Comparison of ENCODE assay signal across 21 cellular contexts in genomic region chr6:46032112-46032998, GRCh38. TPM values are rescaled to one million over a fixed set of nuclear protein-coding genes. Genes with fewer than 3 reads are reported as not detected.
A peak's percentile ranks its signal among the peaks of the same experiment; 100 is the strongest.
DNase-seq lines count a peak whose midpoint lies in the region; TF ChIP-seq lines count a peak whose summit lies in the region.
"Had no signal": no experiment of that assay in that cellular context is flagged by ENCODE, and none has a peak within 500 bp of the region (broad histone marks: within the 10 kb centered on the region; RNA-seq: fewer than 3 reads in every experiment).

No MANE protein-coding gene starts in this region.

- peaks cover 11% of the 10 kb centered on the region for H3K4me1 Mint-ChIP-seq in MCF 10A (ENCODE audit: insufficient read depth, unreplicated experiment)

- CTCF ChIA-PET in MCF 10A (lab: Yijun Ruan, JAX): interaction anchor here (0.8 to 1.2 kb wide), 2 partner anchors 11 to 58 kb away, joined by 4 to 7 read pairs; no protein-coding TSS in a partner anchor

- H3K27me3 Mint-ChIP-seq in MCF 10A (ENCODE audit: insufficient read depth, unreplicated experiment): peaks cover 32% of the 10 kb centered on the region

- H3K4me1 ChIP-seq in breast epithelium: no peaks in the 10 kb centered on the region
- H3K4me1 ChIP-seq in ascending aorta: no peaks in the 10 kb centered on the region

- POLR2A ChIA-PET in MCF 10A (lab: Yijun Ruan, JAX): interaction anchor here (1.5 kb wide), 1 partner anchor 9 kb away, joined by 3 read pairs; no protein-coding TSS in a partner anchor

- no peak overlapping the region for H3K4me3 Mint-ChIP-seq in MCF 10A (ENCODE audit: unreplicated experiment)
- H3K4me3 Mint-ChIP-seq: HFFc6 had no signal

- intact Hi-C loops in MCF 10A (cut with micrococcal nuclease): no loop called here
- intact Hi-C loops in breast epithelium (cut with DNase I; ENCODE audit: low total_unique reads): no loop called here
- intact Hi-C loops in ascending aorta (cut with DNase I): no loop called here

- no peak for TF ChIP-seq POLR2A in breast epithelium (IDR thresholded peaks at IDR 0.05)

- H3K36me3 ChIP-seq in breast epithelium (no peaks in the 10 kb centered on the region), ascending aorta (no peaks in the 10 kb centered on the region)
- H3K36me3 ChIP-seq: MG63 had no signal

- H3K27ac Mint-ChIP-seq in MCF 10A (ENCODE audit: low read depth, unreplicated experiment): no peak overlapping the region
- H3K27ac Mint-ChIP-seq: HFFc6 had no signal

- no peak for TF ChIP-seq CTCF in MCF 10A (IDR thresholded peaks at IDR 0.05; ENCODE audit: unreplicated experiment)
- TF ChIP-seq CTCF in breast epithelium (IDR thresholded peaks at IDR 0.05): no peak
- no peak for TF ChIP-seq CTCF in ascending aorta (IDR thresholded peaks at IDR 0.05)

- no peak overlapping the region for H3K4me3 ChIP-seq in breast epithelium
- no peak overlapping the region for H3K4me3 ChIP-seq in ascending aorta
- H3K4me3 ChIP-seq: MG63, PC-9 had no signal

- H3K27ac ChIP-seq in breast epithelium: no peak overlapping the region
- no peak overlapping the region for H3K27ac ChIP-seq in ascending aorta
- H3K27ac ChIP-seq: KMS-11, PC-9 had no signal

- DNase-seq in MCF 10A (ENCODE audit: unreplicated experiment) (peak; percentile 61), breast epithelium (ENCODE audit: low spot score in 2 of 2) (no peak), astrocyte of the hippocampus (ENCODE audit: low read depth, low spot score) (peak; percentile 27), inferior parietal cortex (ENCODE audit: extremely low spot score) (peak; percentile 14), GDM1 (lab: John Stamatoyannopoulos, UW) (no peak), ascending aorta (ENCODE audit: low spot score in 2 of 2) (no peak), NCI-H1694 (lab: John Stamatoyannopoulos, UW) (no peak)
- DNase-seq in activated naive CD4-positive, alpha-beta T cell (lab: John Stamatoyannopoulos, UW): no peak
- DNase-seq: DND-41, GF-D8, HFFc6, MG63, NCI-H1417, NCI-H1930, NCI-H2171, NCI-H446 treated with DMSO at 0.1 percent for 48 hours, NCI-H774, PC-9, SK-N-SH had no signal

- no peaks in the 10 kb centered on the region for H3K36me3 Mint-ChIP-seq in MCF 10A (ENCODE audit: insufficient read depth, unreplicated experiment)

- no peaks in the 10 kb centered on the region for H3K9me3 Mint-ChIP-seq in MCF 10A (ENCODE audit: unreplicated experiment)
- H3K9me3 Mint-ChIP-seq: HFFc6 had no signal

- H3K27me3 ChIP-seq in breast epithelium (no peaks in the 10 kb centered on the region), ascending aorta (no peaks in the 10 kb centered on the region)
- H3K27me3 ChIP-seq: MG63 had no signal

- no TSS peak for BruUV-seq in MCF 10A (replicated peaks; lab: Mats Ljungman, UMichigan)

- no peaks in the 10 kb centered on the region for H3K9me3 ChIP-seq in breast epithelium
- no peaks in the 10 kb centered on the region for H3K9me3 ChIP-seq in ascending aorta
- H3K9me3 ChIP-seq: MG63, SK-N-SH had no signal

RNA-seq across cellular contexts. Expression of gene CLIC5, which starts 16.7 kb away (rescaled TPM):
- total RNA-seq in MCF 10A (2022): not detected in 2 replicates
- 1 to 10 TPM; 3.4 to 5.4 (median 4.9) TPM for total RNA-seq in breast epithelium
- 7.6 TPM for total RNA-seq in ascending aorta
- total RNA-seq: A172, HFFc6 had no signal

Comparison
In these comparisons a context has a peak if more than half of its experiments do, and no peak if none do; other contexts are left out.
1. DNase-seq: peak in MCF 10A (single experiment), astrocyte of the hippocampus (single experiment) and inferior parietal cortex (single experiment); none in breast epithelium (0 of 2), GDM1 (single experiment), ascending aorta (0 of 2), NCI-H1694 (single experiment) and activated naive CD4-positive, alpha-beta T cell (0 of 4).